ENCODE assay signal across 1 cellular context in genomic region chr3:15858547-15859506, GRCh38.
A peak's percentile ranks its signal among the peaks of the same experiment; 100 is the strongest.
TF ChIP-seq lines count a peak whose summit lies in the region.

No MANE protein-coding gene starts in this region.

TF ChIP-seq in HepG2, 621 proteins besides CTCF, POLR2A, EP300 and RAD21 (continued from another document and continues in another):
- TF ChIP-seq HBP1 (CRISPR knock-in tag; IDR thresholded peaks at IDR 0.05; ENCODE audit: low read depth) (no peak), CEBPG (CRISPR knock-in tag; IDR thresholded peaks at IDR 0.05) (0 out of 2 replicates have a peak, but pooled peaks have one; percentile 13), GZF1 (CRISPR knock-in tag; IDR thresholded peaks at IDR 0.05) (no peak), HNRNPLL (IDR thresholded peaks at IDR 0.05; ENCODE audit: low read depth, low read length, poor library complexity, severe bottlenecking) (peak; percentile 16), ZBTB25 (CRISPR knock-in tag; IDR thresholded peaks at IDR 0.05) (peak; percentile 83; the same call in 1 of the 2 replicates), ZNF784 (CRISPR knock-in tag; IDR thresholded peaks at IDR 0.05; ENCODE audit: borderline replicate concordance) (no peak), BORCS8-MEF2B (CRISPR knock-in tag; IDR thresholded peaks at IDR 0.05) (no peak), ATAD3A (CRISPR knock-in tag; IDR thresholded peaks at IDR 0.05) (no peak), ZNF546 (CRISPR knock-in tag; conservative IDR thresholded peaks at IDR 0.05) (no peak), CREB3 (CRISPR knock-in tag; IDR thresholded peaks at IDR 0.05) (0 out of 2 replicates have a peak, but pooled peaks have one; percentile 69), MTERF4 (CRISPR knock-in tag; IDR thresholded peaks at IDR 0.05) (no peak), ZNF501 (CRISPR knock-in tag; IDR thresholded peaks at IDR 0.05) (peak; percentile 63; the same call in 1 of the 2 replicates), TFE3 (CRISPR knock-in tag; IDR thresholded peaks at IDR 0.05) (peak; percentile 68; the same call in 1 of the 2 replicates), BHLHE40 (IDR thresholded peaks at IDR 0.05; ENCODE audit: low read length) (peak; percentile 18; the same call in 1 of the 2 replicates), FOXJ3 (CRISPR knock-in tag; IDR thresholded peaks at IDR 0.05; ENCODE audit: borderline replicate concordance) (no peak), FOXK2 (IDR thresholded peaks at IDR 0.05) (no peak), TBL1XR1 (IDR thresholded peaks at IDR 0.05; ENCODE audit: borderline replicate concordance, low read length, partially characterized antibody) (peak; percentile 54), EEA1 (CRISPR knock-in tag; IDR thresholded peaks at IDR 0.05; ENCODE audit: borderline replicate concordance) (peak; percentile 43; the same call in 1 of the 2 replicates), ESRRA (CRISPR knock-in tag; IDR thresholded peaks at IDR 0.05; ENCODE audit: low read depth) (peak; percentile 89), ZNF589 (CRISPR knock-in tag; conservative IDR thresholded peaks at IDR 0.05) (0 out of 2 replicates have a peak, but pooled peaks have one; percentile 55), FLYWCH1 (CRISPR knock-in tag; IDR thresholded peaks at IDR 0.05) (no peak), TFAP4 (IDR thresholded peaks at IDR 0.05; ENCODE audit: borderline replicate concordance, low read depth) (peak; percentile 86; the same call in 1 of the 2 replicates), HNRNPH1 (optimal IDR thresholded peaks at IDR 0.05; ENCODE audit: low read depth, low read length) (no peak), ZNF75D (CRISPR knock-in tag; IDR thresholded peaks at IDR 0.05; ENCODE audit: borderline replicate concordance) (no peak), STAT6 (CRISPR knock-in tag; IDR thresholded peaks at IDR 0.05; ENCODE audit: borderline replicate concordance) (no peak), ZNF777 (CRISPR knock-in tag; IDR thresholded peaks at IDR 0.05) (peak; percentile 90), ZBTB3 (CRISPR knock-in tag; IDR thresholded peaks at IDR 0.05; ENCODE audit: borderline replicate concordance, low read depth) (no peak), GABPB1 (CRISPR knock-in tag; IDR thresholded peaks at IDR 0.05) (peak; percentile 80), ZFP36 (IDR thresholded peaks at IDR 0.05; ENCODE audit: borderline replicate concordance, low read depth, low read length, partially characterized antibody) (no peak), ZNF296 (CRISPR knock-in tag; conservative IDR thresholded peaks at IDR 0.05) (no peak), REXO4 (CRISPR knock-in tag; IDR thresholded peaks at IDR 0.05; ENCODE audit: borderline replicate concordance) (0 out of 2 replicates have a peak, but pooled peaks have one; percentile 56), EZH2 (conservative IDR thresholded peaks at IDR 0.05; ENCODE audit: low read depth, low read length) (no peak), MAZ (IDR thresholded peaks at IDR 0.05; ENCODE audit: borderline replicate concordance, low read depth, low read length) (no peak), MAZ (CRISPR knock-in tag; IDR thresholded peaks at IDR 0.05; ENCODE audit: low read depth) (0 out of 2 replicates have a peak, but pooled peaks have one; percentile 22), ZEB1 (IDR thresholded peaks at IDR 0.05; ENCODE audit: insufficient replicate concordance, low read depth) (peak; percentile 97), POGZ (CRISPR knock-in tag; IDR thresholded peaks at IDR 0.05) (peak; percentile 69; the same call in 1 of the 2 replicates), CBX1 (IDR thresholded peaks at IDR 0.05; ENCODE audit: low read depth) (peak; percentile 41), NR3C1 (CRISPR knock-in tag; IDR thresholded peaks at IDR 0.05) (no peak), CREB1 (IDR thresholded peaks at IDR 0.05) (no peak), CREB1 (CRISPR knock-in tag; IDR thresholded peaks at IDR 0.05) (no peak), NKX3-1 (CRISPR knock-in tag; IDR thresholded peaks at IDR 0.05) (no peak), ZNF576 (CRISPR knock-in tag; IDR thresholded peaks at IDR 0.05) (no peak), NPAS2 (CRISPR knock-in tag; IDR thresholded peaks at IDR 0.05; ENCODE audit: borderline replicate concordance) (no peak), ZNF24 (IDR thresholded peaks at IDR 0.05) (no peak), GTF2F1 (IDR thresholded peaks at IDR 0.05; ENCODE audit: low read length) (no peak), HOXA9 (CRISPR knock-in tag; IDR thresholded peaks at IDR 0.05; ENCODE audit: borderline replicate concordance) (peak; percentile 37; the same call in 1 of the 2 replicates), CREBL2 (CRISPR knock-in tag; IDR thresholded peaks at IDR 0.05; ENCODE audit: borderline replicate concordance) (no peak), ZNF253 (CRISPR knock-in tag; IDR thresholded peaks at IDR 0.05; ENCODE audit: borderline replicate concordance) (0 out of 2 replicates have a peak, but pooled peaks have one; percentile 56), AGO1 (IDR thresholded peaks at IDR 0.05; ENCODE audit: low read depth, low read length, poor library complexity, severe bottlenecking) (no peak), ZNF430 (CRISPR knock-in tag; IDR thresholded peaks at IDR 0.05) (peak; percentile 44; the same call in 1 of the 2 replicates), KAT2B (IDR thresholded peaks at IDR 0.05; ENCODE audit: borderline replicate concordance, low read depth, low read length) (no peak), ZNF660 (CRISPR knock-in tag; IDR thresholded peaks at IDR 0.05; ENCODE audit: borderline replicate concordance, low read depth) (no peak), ZBTB43 (CRISPR knock-in tag; conservative IDR thresholded peaks at IDR 0.05) (0 out of 2 replicates have a peak, but pooled peaks have one; percentile 37), NFYB (CRISPR knock-in tag; IDR thresholded peaks at IDR 0.05) (peak; percentile 44; the same call in 1 of the 2 replicates), SAFB2 (CRISPR knock-in tag; IDR thresholded peaks at IDR 0.05; ENCODE audit: borderline replicate concordance, low read depth) (no peak; the same call in 1 of the 2 replicates), DMTF1 (CRISPR knock-in tag; IDR thresholded peaks at IDR 0.05) (no peak), KMT2B (CRISPR knock-in tag; IDR thresholded peaks at IDR 0.05) (peak; percentile 84)
